In the genomic region with DNA sequence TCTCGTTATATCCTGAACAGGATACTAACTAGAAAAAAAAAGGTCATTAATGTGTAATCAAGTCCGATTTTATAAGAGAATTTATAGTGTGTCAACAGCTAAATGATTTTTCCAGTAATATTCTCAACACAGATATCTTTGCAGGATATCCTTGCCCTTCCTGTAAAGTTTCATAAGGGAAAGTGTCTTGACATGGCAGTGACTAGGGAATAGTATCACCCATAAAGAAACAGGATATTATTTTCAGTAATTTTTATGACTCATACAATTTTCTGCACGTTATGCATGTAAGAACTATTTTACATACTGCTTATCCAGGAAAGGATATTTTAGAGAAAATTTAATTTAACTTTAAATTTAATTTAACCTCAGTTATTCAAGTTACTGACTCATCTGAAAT, we compare ENCODE assay signal across 22 cellular contexts. TPM values are rescaled to one million over a fixed set of nuclear protein-coding genes. Genes with fewer than 3 reads are reported as not detected.
"Had no signal": no experiment of that assay in that cellular context is flagged by ENCODE, and none has a peak within 500 bp of the region (broad histone marks: within the 10 kb centered on the region; RNA-seq: fewer than 3 reads in every experiment).

No MANE protein-coding gene starts in this region.

- H3K36me3 ChIP-seq: MG63 had no signal

- DNase-seq: KBM-7, MG63, NCI-H1092, NCI-H1105 treated with DMSO at 0.1 percent for 48 hours, NCI-H1417 treated with DMSO at 0.1 percent for 48 hours, NCI-H146, NCI-H1694 treated with DMSO at 0.1 percent for 48 hours, NCI-H1930, NCI-H2081, NCI-H2107, NCI-H2227 treated with DMSO at 0.1 percent for 48 hours, NCI-H446, NCI-H510A, NCI-H524 treated with DMSO at 0.1 percent for 48 hours, NCI-H69, NCI-H774, PC-3, Right ventricle myocardium superior had no signal

- H3K27me3 ChIP-seq: MG63 had no signal

- ATAC-seq: Panc1, PC-3 had no signal

- H3K4me3 ChIP-seq: MG63 had no signal

RNA-seq across cellular contexts. Expression of a gene that starts 19.5 kb away (rescaled TPM):
- total RNA-seq: HT1080, OCI-LY7, PC-3, Right ventricle myocardium superior, SK-MEL-5 had no signal
